19 cellular contexts compared by ENCODE assay signal in genomic region chr6:160510199-160510598, GRCh38.
DNase-seq lines count a peak whose midpoint lies in the region; TF ChIP-seq lines count a peak whose summit lies in the region.
"Had no signal": no experiment of that assay in that cellular context is flagged by ENCODE, and none has a peak within 500 bp of the region (broad histone marks: within the 10 kb centered on the region; RNA-seq: fewer than 3 reads in every experiment).

No MANE protein-coding gene starts in this region.

- DNase-seq in MCF 10A (ENCODE audit: unreplicated experiment) (peak; percentile 38), breast epithelium (ENCODE audit: low spot score in 2 of 2) (no peak), amniotic epithelial cell (ENCODE audit: low read depth) (peak; percentile 34), fibroblast of pulmonary artery (ENCODE audit: low read depth) (peak; percentile 74), osteocyte (ENCODE audit: extremely low spot score, unreplicated experiment) (no peak), COLO668 (lab: John Stamatoyannopoulos, UW; ENCODE audit: unreplicated experiment) (no peak), DMS 273 treated with DMSO at 0.1 percent for 48 hours (lab: John Stamatoyannopoulos, UW) (no peak), endodermal cell (no peak)
- DNase-seq: 8988T; activated CD4-positive, CD25-positive, alpha-beta regulatory T cell treated with anti-CD3 and anti-CD28 coated beads, Interleukin-2, amount 50 U/mL, for 72 hours; colonic mucosa; heart left ventricle; immature natural killer cell; NCI-H2029 treated with DMSO at 0.1 percent for 48 hours; NCI-H524; stimulated activated naive CD4-positive, alpha-beta T cell; transverse colon had no signal

- H3K27ac Mint-ChIP-seq in MCF 10A (ENCODE audit: low read depth, unreplicated experiment) (no peak overlapping the region), osteocyte (ENCODE audit: unreplicated experiment) (no peak overlapping the region), endodermal cell (no peak overlapping the region)
- H3K27ac Mint-ChIP-seq: memory B cell; T-helper 2 cell treated with Interferon-gamma antibody and Interleukin-4, amounts not matched to agents 5 μg/mL and 100 μg/mL, for 36 hours had no signal

- H3K4me1 ChIP-seq in breast epithelium (no peaks in the 10 kb centered on the region), endodermal cell (ENCODE audit: control insufficient read depth, insufficient read depth, low read length) (no peaks in the 10 kb centered on the region)
- H3K4me1 ChIP-seq: colonic mucosa, heart left ventricle, transverse colon had no signal

- H3K36me3 Mint-ChIP-seq in MCF 10A (ENCODE audit: insufficient read depth, unreplicated experiment) (no peaks in the 10 kb centered on the region), osteocyte (ENCODE audit: unreplicated experiment) (no peaks in the 10 kb centered on the region), endodermal cell (ENCODE audit: low read depth) (no peaks in the 10 kb centered on the region)

- H3K4me3 Mint-ChIP-seq in MCF 10A (ENCODE audit: unreplicated experiment) (no peak overlapping the region), osteocyte (ENCODE audit: unreplicated experiment) (no peak overlapping the region), endodermal cell (no peak overlapping the region)
- H3K4me3 Mint-ChIP-seq: memory B cell; T-helper 2 cell treated with Interferon-gamma antibody and Interleukin-4, amounts not matched to agents 5 μg/mL and 100 μg/mL, for 36 hours had no signal

- no peak overlapping the region for H3K4me3 ChIP-seq in breast epithelium
- no peak overlapping the region for H3K4me3 ChIP-seq in fibroblast of pulmonary artery (replicated peaks; ENCODE audit: low read depth, low read length)
- H3K4me3 ChIP-seq in endodermal cell (ENCODE audit: low read length), result no peak overlapping the region
- H3K4me3 ChIP-seq: colonic mucosa, heart left ventricle, transverse colon had no signal

- CTCF ChIA-PET in MCF 10A (lab: Yijun Ruan, JAX), result interaction anchor here (0.6 to 1.7 kb wide), 3 partner anchors 55 to 230 kb away, joined by 3 to 5 read pairs (median 4); no protein-coding TSS in a partner anchor

- no peaks in the 10 kb centered on the region for H3K27me3 Mint-ChIP-seq in MCF 10A (ENCODE audit: insufficient read depth, unreplicated experiment)
- peaks cover 5% of the 10 kb centered on the region for H3K27me3 Mint-ChIP-seq in osteocyte (ENCODE audit: unreplicated experiment)
- no peaks in the 10 kb centered on the region for H3K27me3 Mint-ChIP-seq in endodermal cell (ENCODE audit: insufficient read depth)

- H3K9ac ChIP-seq in endodermal cell (ENCODE audit: extremely low read depth, low read length, poor library complexity, severe bottlenecking), result no peak overlapping the region

- intact Hi-C loops in MCF 10A (cut with micrococcal nuclease), result no loop called here
- intact Hi-C loops in breast epithelium (cut with DNase I; ENCODE audit: low total_unique reads), result no loop called here

- no peak for TF ChIP-seq POLR2A in breast epithelium (IDR thresholded peaks at IDR 0.05)

- H3K36me3 ChIP-seq in breast epithelium (no peaks in the 10 kb centered on the region), endodermal cell (ENCODE audit: control insufficient read depth, insufficient read depth, low read length) (no peaks in the 10 kb centered on the region)
- H3K36me3 ChIP-seq: colonic mucosa, heart left ventricle, transverse colon had no signal

- H3K27me3 ChIP-seq in breast epithelium (no peaks in the 10 kb centered on the region), endodermal cell (ENCODE audit: control insufficient read depth, insufficient read depth, low read length, poor library complexity, severe bottlenecking) (no peaks in the 10 kb centered on the region)
- H3K27me3 ChIP-seq: colonic mucosa, transverse colon had no signal

- no TSS peak for BruUV-seq in MCF 10A (replicated peaks; lab: Mats Ljungman, UMichigan)

- TF ChIP-seq CTCF in MCF 10A (IDR thresholded peaks at IDR 0.05; ENCODE audit: unreplicated experiment), result no peak
- TF ChIP-seq CTCF in breast epithelium (IDR thresholded peaks at IDR 0.05), result no peak
- TF ChIP-seq CTCF in fibroblast of pulmonary artery (IDR thresholded peaks at IDR 0.05; ENCODE audit: low read length, missing control alignments), result no peak
- TF ChIP-seq CTCF in osteocyte (IDR thresholded peaks at IDR 0.05), result no peak
- no peak for TF ChIP-seq CTCF in endodermal cell (conservative IDR thresholded peaks at IDR 0.05)

- peaks cover 8% of the 10 kb centered on the region for H3K9me3 Mint-ChIP-seq in MCF 10A (ENCODE audit: unreplicated experiment)
- peaks cover 12% of the 10 kb centered on the region for H3K9me3 Mint-ChIP-seq in osteocyte (ENCODE audit: unreplicated experiment)
- H3K9me3 Mint-ChIP-seq in endodermal cell, result peaks cover 11% of the 10 kb centered on the region
- H3K9me3 Mint-ChIP-seq: memory B cell had no signal

- POLR2A ChIA-PET in MCF 10A (lab: Yijun Ruan, JAX), result no interaction called here

- H3K27ac ChIP-seq in breast epithelium, result no peak overlapping the region
- H3K27ac ChIP-seq in endodermal cell (ENCODE audit: low read depth, low read length), result no peak overlapping the region
- H3K27ac ChIP-seq: colonic mucosa, heart left ventricle, transverse colon had no signal

- no peaks in the 10 kb centered on the region for H3K9me3 ChIP-seq in breast epithelium
- no peaks in the 10 kb centered on the region for H3K9me3 ChIP-seq in endodermal cell (ENCODE audit: control insufficient read depth, low read length)
- H3K9me3 ChIP-seq: colonic mucosa, heart left ventricle, transverse colon had no signal

- H3K4me1 Mint-ChIP-seq in MCF 10A (ENCODE audit: insufficient read depth, unreplicated experiment) (no peaks in the 10 kb centered on the region), osteocyte (ENCODE audit: unreplicated experiment) (no peaks in the 10 kb centered on the region), endodermal cell (no peaks in the 10 kb centered on the region)

- WGBS in endodermal cell (ENCODE audit: insufficient coverage in 1 of 2, insufficient read length in 1 of 2), 2 experiments, result 93 to 100% methylated on average over 2 of the region's 2 CpGs

Comparison
In these comparisons a context has a peak if more than half of its experiments do, and no peak if none do; other contexts are left out.
1. DNase-seq: peak in MCF 10A (single experiment), amniotic epithelial cell (single experiment) and fibroblast of pulmonary artery (single experiment); none in breast epithelium (0 of 2), osteocyte (single experiment), COLO668 (single experiment), DMS 273 treated with DMSO at 0.1 percent for 48 hours (single experiment) and endodermal cell (single experiment).